8 cellular contexts compared by ENCODE assay signal in the genomic region with DNA sequence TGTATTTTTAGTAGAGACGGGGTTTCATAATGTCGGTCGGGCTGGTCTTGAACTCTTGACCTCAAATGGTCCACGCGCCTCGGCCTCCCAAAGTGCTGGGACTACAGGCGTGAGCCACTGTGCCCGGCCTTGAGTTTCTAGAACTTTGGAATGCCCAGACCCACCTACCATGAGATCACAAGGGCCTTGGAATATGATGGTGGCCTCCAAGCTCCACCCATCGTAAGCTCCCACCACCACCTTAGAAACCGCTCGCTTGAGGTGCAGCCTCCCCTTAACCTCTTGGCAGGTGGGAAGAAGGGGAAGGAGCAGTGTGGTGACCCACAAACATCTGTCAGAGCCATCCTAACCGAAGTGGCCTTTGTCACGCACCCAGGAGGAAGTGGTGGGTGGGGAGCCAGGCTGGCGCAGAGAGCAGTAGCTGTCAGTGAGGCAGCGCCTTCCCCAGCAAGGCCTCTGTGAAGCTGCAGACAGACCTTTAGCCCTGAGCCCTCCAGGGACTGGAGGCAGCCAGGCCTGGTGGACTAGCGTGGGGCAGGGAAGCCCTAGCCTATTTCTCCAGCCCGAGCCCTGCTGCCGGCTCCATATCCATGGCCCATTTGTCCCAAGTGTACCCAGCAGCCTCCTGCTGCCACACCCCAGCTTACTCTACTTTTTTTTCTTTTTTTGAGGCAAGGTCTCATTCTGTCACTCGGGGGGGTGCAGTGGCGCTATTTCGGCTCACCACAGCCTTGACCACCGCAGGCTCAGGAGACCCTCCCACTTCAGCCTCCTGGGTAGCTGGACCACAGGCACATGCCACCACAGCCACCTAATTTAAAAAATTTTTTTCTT. TPM values are rescaled to one million over a fixed set of nuclear protein-coding genes. Genes with fewer than 3 reads are reported as not detected.
DNase-seq lines count a peak whose midpoint lies in the region; ATAC-seq and TF ChIP-seq lines count a peak whose summit lies in the region.

No MANE protein-coding gene starts in this region.

- no peaks in the 10 kb centered on the region for H3K36me3 Mint-ChIP-seq in activated B cell treated with CpG ODN at 0.5 μM for 24 hours (ENCODE audit: low read depth)

- H3K9me3 Mint-ChIP-seq in activated B cell treated with CpG ODN at 0.5 μM for 24 hours, result no peaks in the 10 kb centered on the region

- POLR2A ChIA-PET in activated B cell treated with CpG ODN at 0.5 μM for 24 hours (lab: Charles Lee), result interaction anchor here (0.5 to 10.5 kb wide), 24 partner anchors 9 to 1117 kb away, joined by 3 to 421 read pairs (median 6); a partner anchor contains a TSS

- peak overlapping the region; percentile 48 for H3K27ac ChIP-seq in effector memory CD4-positive, alpha-beta T cell (ENCODE audit: insufficient read depth, low read length, poor library complexity, severe bottlenecking)

- peaks cover 65% of the 10 kb centered on the region for H3K4me1 Mint-ChIP-seq in activated B cell treated with CpG ODN at 0.5 μM for 24 hours

- peak overlapping the region; percentile 66 for H3K4me3 Mint-ChIP-seq in activated B cell treated with CpG ODN at 0.5 μM for 24 hours

- peak; percentile 69 for DNase-seq in activated B cell treated with CpG ODN at 0.5 μM for 24 hours
- DNase-seq in effector memory CD4-positive, alpha-beta T cell, result peak; percentile 50 to 61 (median 59)
- peak; percentile 74 for DNase-seq in stimulated activated CD8-positive, alpha-beta memory T cell treated with anti-CD3 and anti-CD28 coated beads, Interleukin-12 subunit alpha, Interleukin-12 subunit beta, amount 100 ng/mL, for 4 hours (ENCODE audit: low read depth)
- DNase-seq in NCI-H2107 (lab: John Stamatoyannopoulos, UW), result no peak
- DNase-seq in HK-2 (ENCODE audit: unreplicated experiment), result no peak
- DNase-seq in COR-L47 (lab: John Stamatoyannopoulos, UW), result no peak

- H3K4me1 ChIP-seq in effector memory CD4-positive, alpha-beta T cell (ENCODE audit: control insufficient read depth, insufficient read depth, low read length, poor library complexity, severe bottlenecking), result peaks cover 18% of the 10 kb centered on the region

- CTCF ChIA-PET in activated B cell treated with CpG ODN at 0.5 μM for 24 hours (lab: Charles Lee), result interaction anchor here (1.2 to 2.6 kb wide), 6 partner anchors 9 to 76 kb away, joined by 3 to 15 read pairs (median 8); a partner anchor contains a TSS

- TF ChIP-seq CTCF in activated B cell treated with CpG ODN at 0.5 μM for 24 hours (IDR thresholded peaks at IDR 0.05), result no peak

- ATAC-seq in GM19324 (IDR thresholded peaks at IDR 0.05; ENCODE audit: low FRiP score, unreplicated experiment), result peak; percentile 86
- ATAC-seq in HG03280 (IDR thresholded peaks at IDR 0.05; ENCODE audit: unreplicated experiment), result peak; percentile 71
- ATAC-seq in activated B cell treated with CpG ODN at 0.5 μM for 24 hours (ENCODE audit: low read depth), result peak; percentile 92

- intact Hi-C loops in activated B cell treated with CpG ODN at 0.5 μM for 24 hours (cut with micrococcal nuclease), result loop anchor here (1.0 to 5.0 kb wide), 2 partner anchors 14 to 234 kb away; a partner anchor contains a TSS

- no peaks in the 10 kb centered on the region for H3K27me3 Mint-ChIP-seq in activated B cell treated with CpG ODN at 0.5 μM for 24 hours

- H3K4me3 ChIP-seq in effector memory CD4-positive, alpha-beta T cell (ENCODE audit: insufficient read depth, low read depth, low read length, poor library complexity, severe bottlenecking), result no peak overlapping the region

- H3K9me3 ChIP-seq in effector memory CD4-positive, alpha-beta T cell (ENCODE audit: control insufficient read depth, low read length), result no peaks in the 10 kb centered on the region

- H3K27ac Mint-ChIP-seq in activated B cell treated with CpG ODN at 0.5 μM for 24 hours, result peak overlapping the region; percentile 96

- H3K36me3 ChIP-seq in effector memory CD4-positive, alpha-beta T cell (ENCODE audit: control insufficient read depth, insufficient read depth, low read length), result no peaks in the 10 kb centered on the region

- no peaks in the 10 kb centered on the region for H3K27me3 ChIP-seq in effector memory CD4-positive, alpha-beta T cell (replicated peaks; ENCODE audit: control insufficient read depth, insufficient read depth, low read length, poor library complexity, severe bottlenecking)

RNA-seq across cellular contexts. Expression of a gene that starts 13.1 kb away (rescaled TPM):
- total RNA-seq in activated B cell treated with CpG ODN at 0.5 μM for 24 hours, result 79.1 and 80.0 TPM in 2 replicates

RNA-seq across cellular contexts. Expression of a gene that starts 13.8 kb away (rescaled TPM):
- total RNA-seq in activated B cell treated with CpG ODN at 0.5 μM for 24 hours, result 216 and 240 TPM in 2 replicates

RNA-seq across cellular contexts. Expression of a gene that starts 28.9 kb away (rescaled TPM):
- total RNA-seq in activated B cell treated with CpG ODN at 0.5 μM for 24 hours, result 66.7 and 81.5 TPM in 2 replicates

RNA-seq across cellular contexts. Expression of a gene that starts 51.4 kb away (rescaled TPM):
- 4.4 and 5.2 TPM in 2 replicates for total RNA-seq in activated B cell treated with CpG ODN at 0.5 μM for 24 hours

Comparison
In these comparisons a context has a peak if more than half of its experiments do, and no peak if none do; other contexts are left out.
1. DNase-seq: peak in activated B cell treated with CpG ODN at 0.5 μM for 24 hours (single experiment), effector memory CD4-positive, alpha-beta T cell (3 of 3) and stimulated activated CD8-positive, alpha-beta memory T cell treated with anti-CD3 and anti-CD28 coated beads, Interleukin-12 subunit alpha, Interleukin-12 subunit beta, amount 100 ng/mL, for 4 hours (single experiment); none in NCI-H2107 (single experiment), HK-2 (single experiment) and COR-L47 (single experiment).
2. Peak in every context shown above with its lines, with median percentiles within 50 percentile points of each other: ATAC-seq.